ENCODE assay signal across 20 cellular contexts in genomic region chr14:87799400-87799799, GRCh38.
"Had no signal": no experiment of that assay in that cellular context is flagged by ENCODE, and none has a peak within 500 bp of the region (broad histone marks: within the 10 kb centered on the region; RNA-seq: fewer than 3 reads in every experiment).

No MANE protein-coding gene starts in this region.

- H3K4me1 ChIP-seq: heart right ventricle, psoas muscle, spleen, tibial artery, upper lobe of right lung, vagina had no signal

- H3K27me3 Mint-ChIP-seq: stimulated activated memory B cell treated with anti-CD40 and anti-IgM and Interleukin-4, amounts not matched to agents 10 μg/mL and 1 μg/mL and 100 μg/mL, for 72 hours had no signal

- H3K27ac ChIP-seq: heart right ventricle, neutrophil, psoas muscle, spleen, tibial artery, upper lobe of right lung, vagina had no signal

- H3K27ac Mint-ChIP-seq: naive thymus-derived CD8-positive, alpha-beta T cell; stimulated activated memory B cell treated with anti-CD40 and anti-IgM and Interleukin-4, amounts not matched to agents 10 μg/mL and 1 μg/mL and 100 μg/mL, for 72 hours; stimulated activated naive CD8-positive, alpha-beta T cell treated with anti-CD3 and anti-CD28 coated beads, Interleukin-15, Interleukin-2, amounts not matched to agents 100 ng/mL and 50 ng/mL, for 24 hours had no signal

- H3K27me3 ChIP-seq: heart right ventricle, neutrophil, tibial artery, upper lobe of right lung, vagina had no signal

- ATAC-seq: esophagus mucosa; heart right ventricle; mucosa of descending colon; naive thymus-derived CD8-positive, alpha-beta T cell; psoas muscle; sciatic nerve; stimulated activated memory B cell treated with anti-CD40 and anti-IgM and Interleukin-4, amounts not matched to agents 10 μg/mL and 1 μg/mL and 100 μg/mL, for 72 hours; upper lobe of right lung had no signal

- DNase-seq: effector memory CD4-positive, alpha-beta T cell; heart right ventricle; hypothalamus; kidney glomerular epithelial cell; mucosa of descending colon; naive thymus-derived CD8-positive, alpha-beta T cell; psoas muscle; retina; spleen; stimulated activated CD4-positive, alpha-beta T cell treated with anti-CD3 and anti-CD28 coated beads, Interleukin-15, amount 100 ng/mL, for 24 hours; stimulated activated CD4-positive, alpha-beta T cell treated with anti-CD3 and anti-CD28 coated beads, Interleukin-1b, Interleukin-23, amount 100 ng/mL, for 48 hours; stimulated activated CD4-positive, alpha-beta T cell treated with anti-CD3 and anti-CD28 coated beads, Interleukin-4, amount 100 ng/mL, for 24 hours; tibial artery; upper lobe of right lung had no signal

- H3K4me1 Mint-ChIP-seq: naive thymus-derived CD8-positive, alpha-beta T cell; stimulated activated memory B cell treated with anti-CD40 and anti-IgM and Interleukin-4, amounts not matched to agents 10 μg/mL and 1 μg/mL and 100 μg/mL, for 72 hours had no signal

- H3K9me3 ChIP-seq: heart right ventricle, mucosa of descending colon, neutrophil, psoas muscle, spleen, tibial artery, upper lobe of right lung, vagina had no signal

- H3K36me3 ChIP-seq: heart right ventricle, neutrophil, spleen, tibial artery, upper lobe of right lung, vagina had no signal

- H3K4me3 ChIP-seq: heart right ventricle, mucosa of descending colon, psoas muscle, spleen, tibial artery, upper lobe of right lung, vagina had no signal

- H3K4me3 Mint-ChIP-seq: naive thymus-derived CD8-positive, alpha-beta T cell; stimulated activated memory B cell treated with anti-CD40 and anti-IgM and Interleukin-4, amounts not matched to agents 10 μg/mL and 1 μg/mL and 100 μg/mL, for 72 hours; stimulated activated naive CD8-positive, alpha-beta T cell treated with anti-CD3 and anti-CD28 coated beads, Interleukin-15, Interleukin-2, amounts not matched to agents 100 ng/mL and 50 ng/mL, for 24 hours had no signal

- H3K36me3 Mint-ChIP-seq: naive thymus-derived CD8-positive, alpha-beta T cell; stimulated activated memory B cell treated with anti-CD40 and anti-IgM and Interleukin-4, amounts not matched to agents 10 μg/mL and 1 μg/mL and 100 μg/mL, for 72 hours had no signal

- H3K9me3 Mint-ChIP-seq: naive thymus-derived CD8-positive, alpha-beta T cell; stimulated activated memory B cell treated with anti-CD40 and anti-IgM and Interleukin-4, amounts not matched to agents 10 μg/mL and 1 μg/mL and 100 μg/mL, for 72 hours; stimulated activated naive CD8-positive, alpha-beta T cell treated with anti-CD3 and anti-CD28 coated beads, Interleukin-15, Interleukin-2, amounts not matched to agents 100 ng/mL and 50 ng/mL, for 24 hours had no signal
